35 cellular contexts compared by ENCODE assay signal in genomic region chr19:49295208-49295880, GRCh38. TPM values are rescaled to one million over a fixed set of nuclear protein-coding genes. Genes with fewer than 3 reads are reported as not detected.
"Had no signal": no experiment of that assay in that cellular context is flagged by ENCODE, and none has a peak within 500 bp of the region (broad histone marks: within the 10 kb centered on the region; RNA-seq: fewer than 3 reads in every experiment).

No MANE protein-coding gene starts in this region.

- FAIRE-seq: astrocyte, bronchial epithelial cell had no signal

- H3K36me3 ChIP-seq: adrenal gland, brain microvascular endothelial cell, breast epithelium, cardiac muscle cell had no signal

- H3K27ac ChIP-seq: adrenal gland, ascending aorta, body of pancreas, brain microvascular endothelial cell, breast epithelium, cardiac muscle cell had no signal

- H3K4me1 ChIP-seq: adrenal gland, ascending aorta, body of pancreas, breast epithelium had no signal

- H3K9me3 ChIP-seq: adrenal gland, ascending aorta, body of pancreas, breast epithelium had no signal

- ATAC-seq: activated naive CD4-positive, alpha-beta T cell treated with anti-CD3 and anti-CD28 coated beads, Interleukin-2, amount 50 U/mL, for 72 hours; activated naive CD8-positive, alpha-beta T cell treated with anti-CD3 and anti-CD28 coated beads, Interleukin-2, amount 50 U/mL, for 24 hours; activated T-cell treated with anti-CD3 and anti-CD28 coated beads, Interleukin-2, amount 50 U/mL, for 4 hours; activated T-cell treated with anti-CD3 and anti-CD28 coated beads, Interleukin-2, amount 50 U/mL, for 72 hours; activated T-helper 17 cell treated with anti-CD3 and anti-CD28 coated beads, Interleukin-2, amount 50 U/mL, for 72 hours; body of pancreas had no signal

- H3K4me3 ChIP-seq: adrenal gland, ascending aorta, body of pancreas, breast epithelium, cardiac muscle cell had no signal

- H3K27me3 ChIP-seq: adrenal gland, ascending aorta, body of pancreas, brain microvascular endothelial cell, breast epithelium, cardiac muscle cell had no signal

- DNase-seq: activated effector memory CD4-positive, alpha-beta T cell treated with anti-CD3 and anti-CD28 coated beads, Interleukin-2, amount 50 U/mL, for 16 hours; activated effector memory CD4-positive, alpha-beta T cell treated with Interleukin-2 at 50 U/mL for 16 hours; activated gamma-delta T cell treated with Interleukin-2 at 50 U/mL for 16 hours; activated naive CD4-positive, alpha-beta T cell; activated naive CD4-positive, alpha-beta T cell treated with anti-CD3 and anti-CD28 coated beads for 36 hours; activated naive CD4-positive, alpha-beta T cell treated with anti-CD3 and anti-CD28 coated beads, Interleukin-2, amount 10 ng/mL, durations not matched to agents 7 days and 5 days; activated naive CD4-positive, alpha-beta T cell treated with anti-CD3 and anti-CD28 coated beads, Interleukin-2, amount 50 U/mL, for 16 hours; activated naive CD4-positive, alpha-beta T cell treated with Interleukin-2 at 50 U/mL for 16 hours; activated naive CD8-positive, alpha-beta T cell treated with anti-CD3 and anti-CD28 coated beads for 36 hours; activated naive CD8-positive, alpha-beta T cell treated with anti-CD3 and anti-CD28 coated beads, Interleukin-2, amount 10 ng/mL, durations not matched to agents 7 days and 5 days; activated naive CD8-positive, alpha-beta T cell treated with anti-CD3 and anti-CD28 coated beads, Interleukin-2, amount 50 U/mL, for 24 hours; activated T-cell treated with anti-CD3 and anti-CD28 coated beads for 4 hours; activated T-cell treated with anti-CD3 and anti-CD28 coated beads, Interleukin-2, amount 50 U/mL, for 1 hour; activated T-cell treated with anti-CD3 and anti-CD28 coated beads, Interleukin-2, amount 50 U/mL, for 24 hours; activated T-cell treated with anti-CD3 and anti-CD28 coated beads, Interleukin-2, amount 50 U/mL, for 4 hours; activated T-cell treated with anti-CD3 and anti-CD28 coated beads, Interleukin-2, amount 50 U/mL, for 48 hours; activated T-cell treated with anti-CD3 and anti-CD28 coated beads, Interleukin-2, amount 50 U/mL, for 72 hours; adrenal gland; amniotic stem cell; amygdala; anterior cingulate cortex; aorta; body of pancreas; brain microvascular endothelial cell; caudate nucleus; central memory CD4-positive, alpha-beta T cell; cerebellar nuclear complex had no signal

RNA-seq across cellular contexts. Expression of gene SLC6A16, which starts 29.6 kb away (rescaled TPM):
- total RNA-seq: bronchial epithelial cell had no signal

RNA-seq across cellular contexts. Expression of gene CD37, which starts 39.9 kb away (rescaled TPM):
- total RNA-seq: bronchial epithelial cell, cardiac muscle cell, chondrocyte had no signal
